In the genomic region with DNA sequence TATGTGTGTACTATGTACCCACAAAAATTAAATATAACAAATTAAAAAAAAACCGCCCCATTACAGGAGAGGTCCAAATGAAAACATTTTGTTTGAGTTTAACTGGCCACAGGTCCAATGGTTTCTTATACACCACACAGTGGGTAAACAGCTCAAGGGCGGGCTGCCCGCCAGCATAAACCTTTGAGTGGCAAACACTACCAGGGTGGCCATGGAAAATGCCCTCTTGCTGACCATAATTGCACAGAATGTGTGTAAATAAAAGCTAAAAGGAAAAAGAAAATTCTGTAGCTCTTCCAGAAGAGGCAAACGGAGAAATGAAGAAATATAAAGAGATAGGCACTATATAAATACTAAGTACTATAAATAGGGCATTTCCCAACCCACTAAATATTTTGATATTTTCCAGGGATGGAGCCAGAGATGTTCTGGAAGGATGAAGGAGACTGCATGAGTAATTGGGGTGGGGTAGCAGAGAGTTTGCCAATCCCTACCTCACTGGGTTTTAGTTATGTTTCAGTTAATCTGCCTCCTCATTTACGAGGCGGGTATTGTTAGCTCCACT, we compare ENCODE assay signal across 8 cellular contexts. TPM values are rescaled to one million over a fixed set of nuclear protein-coding genes. Genes with fewer than 3 reads are reported as not detected.
DNase-seq lines count a peak whose midpoint lies in the region; ATAC-seq and TF ChIP-seq lines count a peak whose summit lies in the region.

No MANE protein-coding gene starts in this region.

- H3K4me1 ChIP-seq in HAP-1: peaks cover 15% of the 10 kb centered on the region

- no peaks in the 10 kb centered on the region for H3K27me3 ChIP-seq in HAP-1 (ENCODE audit: low read depth)

- H3K9ac ChIP-seq in SK-N-MC (ENCODE audit: insufficient read length): peak overlapping the region; percentile 92

- H3K27ac ChIP-seq in SK-N-MC: peak overlapping the region; percentile 97

- ATAC-seq in GM21447 (IDR thresholded peaks at IDR 0.05; ENCODE audit: unreplicated experiment): no peak

- H3K4me3 ChIP-seq in HAP-1: peak overlapping the region; percentile 79
- peak overlapping the region; percentile 92 for H3K4me3 ChIP-seq in SK-N-MC
- H3K4me3 ChIP-seq in fibroblast of pulmonary artery (replicated peaks; ENCODE audit: low read depth, low read length): peak overlapping the region; percentile 77

- H3K9me3 Mint-ChIP-seq in progenitor cell of endocrine pancreas (ENCODE audit: low read depth): no peaks in the 10 kb centered on the region

- H3K36me3 ChIP-seq in HAP-1 (replicated peaks) (peaks cover 4% of the 10 kb centered on the region), SK-N-MC (ENCODE audit: insufficient read depth, low read length) (peaks cover 20% of the 10 kb centered on the region)

- H3K27me3 Mint-ChIP-seq in progenitor cell of endocrine pancreas: no peaks in the 10 kb centered on the region

- H3K4me3 Mint-ChIP-seq in progenitor cell of endocrine pancreas (ENCODE audit: low read depth): peak overlapping the region; percentile 99

- no peak for DNase-seq in HAP-1 (ENCODE audit: low spot score in 2 of 2)
- no peak for DNase-seq in SK-N-MC (ENCODE audit: low read depth, low spot score)
- no peak for DNase-seq in fibroblast of pulmonary artery (ENCODE audit: low read depth)
- DNase-seq in progenitor cell of endocrine pancreas (ENCODE audit: low spot score, unreplicated experiment): no peak
- no peak for DNase-seq in NCI-H1048 (lab: John Stamatoyannopoulos, UW)
- DNase-seq in DMS153 (lab: John Stamatoyannopoulos, UW): no peak
- DNase-seq in NCI-H524 treated with DMSO at 0.1 percent for 48 hours (lab: John Stamatoyannopoulos, UW): no peak

- in situ Hi-C loops in HAP-1 (cut with MboI; ENCODE audit: low sequenced_read_pairs): no loop called here

- peaks cover 25% of the 10 kb centered on the region for H3K4me1 Mint-ChIP-seq in progenitor cell of endocrine pancreas (ENCODE audit: low read depth)

- TF ChIP-seq CTCF in fibroblast of pulmonary artery (IDR thresholded peaks at IDR 0.05; ENCODE audit: low read length, missing control alignments) (no peak), progenitor cell of endocrine pancreas (IDR thresholded peaks at IDR 0.05; ENCODE audit: unreplicated experiment) (no peak)

- H3K9me3 ChIP-seq in HAP-1 (no peaks in the 10 kb centered on the region), SK-N-MC (ENCODE audit: low read depth, low read length) (no peaks in the 10 kb centered on the region)

- H3K27ac Mint-ChIP-seq in progenitor cell of endocrine pancreas: peak overlapping the region; percentile 100

- H3K36me3 Mint-ChIP-seq in progenitor cell of endocrine pancreas (ENCODE audit: insufficient read depth): peaks cover 1% of the 10 kb centered on the region

RNA-seq across cellular contexts. Expression of a gene that starts 1.1 kb away (rescaled TPM):
- 30.4 and 30.5 TPM in 2 replicates for total RNA-seq in progenitor cell of endocrine pancreas

RNA-seq across cellular contexts. Expression of a gene that starts 44.0 kb away (rescaled TPM):
- not detected in 2 replicates for total RNA-seq in progenitor cell of endocrine pancreas
